ENCODE assay signal across 22 cellular contexts in the genomic region with DNA sequence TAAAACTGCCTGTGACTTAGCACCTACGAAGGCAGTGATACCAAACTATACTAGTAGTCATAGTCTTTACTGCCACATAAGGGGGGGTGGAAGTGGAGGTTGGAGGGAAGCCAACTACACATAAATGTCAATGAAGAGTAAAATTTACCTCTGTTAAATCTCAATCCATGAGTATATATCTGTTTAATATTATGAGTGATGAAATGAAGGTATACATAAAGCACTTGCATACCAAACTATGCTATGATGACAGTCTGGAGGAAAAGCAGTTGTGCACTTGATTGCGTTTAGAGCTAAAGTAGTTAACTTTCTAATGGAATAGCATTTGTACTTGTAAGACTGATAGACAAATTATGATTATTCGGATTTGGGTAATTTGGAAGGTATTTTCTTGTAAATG.
DNase-seq lines count a peak whose midpoint lies in the region; ATAC-seq, FAIRE-seq and TF ChIP-seq lines count a peak whose summit lies in the region.
"Had no signal": no experiment of that assay in that cellular context is flagged by ENCODE, and none has a peak within 500 bp of the region (broad histone marks: within the 10 kb centered on the region; RNA-seq: fewer than 3 reads in every experiment).

No MANE protein-coding gene starts in this region.

- in situ Hi-C loops in GM12878 (cut with MboI): no loop called here

- ATAC-seq in GM12878 (no peak), HG03469 (IDR thresholded peaks at IDR 0.05; ENCODE audit: unreplicated experiment) (no peak)
- ATAC-seq: A549, GM23338, HCT116 had no signal

- H3K9me3 ChIP-seq in SK-N-SH (no peaks in the 10 kb centered on the region), GM12878 (replicated peaks; ENCODE audit: control insufficient read depth, insufficient read depth, low read length) (no peaks in the 10 kb centered on the region)
- H3K9me3 ChIP-seq: A549; BE2C; BLaER1 treated with 17β-estradiol and CSF1 and Interleukin-3, amounts not matched to agents 10 nM and 100 nM had no signal

- peaks cover 29% of the 10 kb centered on the region for H3K4me1 Mint-ChIP-seq in Calu3 (ENCODE audit: low read depth, unreplicated experiment)
- H3K4me1 Mint-ChIP-seq: CD14-positive monocyte had no signal

- H3K27ac ChIP-seq in SK-N-SH (ENCODE audit: low read depth in 2 of 2, low read length in 1 of 2) (no peak overlapping the region), GM12878 (ENCODE audit: control insufficient read depth, insufficient read depth) (no peak overlapping the region)
- H3K27ac ChIP-seq: A549; BLaER1 treated with 17β-estradiol and CSF1 and Interleukin-3, amounts not matched to agents 10 nM and 100 nM had no signal

- no peaks in the 10 kb centered on the region for H3K9me2 ChIP-seq in SK-N-SH

- H3K4me3 Mint-ChIP-seq in Calu3 (ENCODE audit: low read depth, unreplicated experiment): no peak overlapping the region
- H3K4me3 Mint-ChIP-seq: CD14-positive monocyte; CD4-positive, alpha-beta T cell; CD8-positive, alpha-beta memory T cell; GM23338; H9 had no signal

- no peaks in the 10 kb centered on the region for H3K27me3 ChIP-seq in SK-N-SH (ENCODE audit: insufficient read depth)
- no peaks in the 10 kb centered on the region for H3K27me3 ChIP-seq in GM12878 (replicated peaks in 1 of 2; ENCODE audit: control insufficient read depth in 2 of 2, insufficient read depth in 2 of 2, low read length in 1 of 2)
- H3K27me3 ChIP-seq: BE2C; BLaER1 treated with 17β-estradiol and CSF1 and Interleukin-3, amounts not matched to agents 10 nM and 100 nM had no signal

- TF ChIP-seq CTCF in Calu3 (IDR thresholded peaks at IDR 0.05; ENCODE audit: unreplicated experiment) (no peak), SK-N-SH (IDR thresholded peaks at IDR 0.05) (no peak), GM12878 (IDR thresholded peaks at IDR 0.05 in 2 of 3, conservative IDR thresholded peaks at IDR 0.05 in 1 of 3; ENCODE audit: control insufficient read depth in 2 of 3, extremely low read depth in 1 of 3, insufficient read depth in 1 of 3, low read depth in 3 of 3, low read length in 3 of 3) (no peak)

- H3K9ac ChIP-seq in SK-N-SH (no peak overlapping the region), GM12878 (ENCODE audit: control insufficient read depth, insufficient read depth, low read length) (no peak overlapping the region)
- H3K9ac ChIP-seq: BLaER1 treated with 17β-estradiol and CSF1 and Interleukin-3, amounts not matched to agents 10 nM and 100 nM had no signal

- POLR2A ChIA-PET in SK-N-SH (lab: Yijun Ruan, JAX) (no interaction called here), GM12878 (lab: Charles Lee) (no interaction called here)

- no peaks in the 10 kb centered on the region for H4K20me1 ChIP-seq in SK-N-SH (ENCODE audit: insufficient read depth)
- no peaks in the 10 kb centered on the region for H4K20me1 ChIP-seq in GM12878 (ENCODE audit: control insufficient read depth, insufficient read depth)
- H4K20me1 ChIP-seq: BLaER1 treated with 17β-estradiol and CSF1 and Interleukin-3, amounts not matched to agents 10 nM and 100 nM had no signal

- no peak for TF ChIP-seq EP300 in SK-N-SH (IDR thresholded peaks at IDR 0.05; ENCODE audit: borderline replicate concordance in 1 of 2, low read depth in 1 of 2, low read length in 1 of 2)
- TF ChIP-seq EP300 in GM12878 (IDR thresholded peaks at IDR 0.05; ENCODE audit: borderline replicate concordance in 1 of 2, control insufficient read depth in 1 of 2, low read depth in 2 of 2, low read length in 2 of 2): no peak

- BruUV-seq in Calu3 (replicated peaks; lab: Mats Ljungman, UMichigan) (no TSS peak), GM12878 (replicated peaks; lab: Mats Ljungman, UMichigan) (no TSS peak)

- H3K4me3 ChIP-seq in SK-N-SH (ENCODE audit: low read depth in 2 of 2, low read length in 1 of 2) (no peak overlapping the region), GM12878 (no peak overlapping the region)
- H3K4me3 ChIP-seq: A549; BLaER1 treated with 17β-estradiol and CSF1 and Interleukin-3, amounts not matched to agents 10 nM and 100 nM; GM23338 had no signal

- H3K36me3 Mint-ChIP-seq in Calu3 (ENCODE audit: insufficient read depth, unreplicated experiment): no peaks in the 10 kb centered on the region

- no peaks in the 10 kb centered on the region for H3K79me2 ChIP-seq in SK-N-SH (ENCODE audit: insufficient read depth)
- H3K79me2 ChIP-seq in GM12878 (ENCODE audit: control insufficient read depth, insufficient read depth, low read length): no peaks in the 10 kb centered on the region

- SMC1A ChIA-PET in GM12878 (lab: Charles Lee; ENCODE audit: uncharacterized antibody, unreplicated experiment): no interaction called here

- no peaks in the 10 kb centered on the region for H3K9me3 Mint-ChIP-seq in Calu3 (ENCODE audit: low read depth, unreplicated experiment)
- H3K9me3 Mint-ChIP-seq: CD4-positive, alpha-beta T cell; CD8-positive, alpha-beta memory T cell; GM23338; H9 had no signal

- 54% methylated on average over 3 of the region's 3 CpGs for WGBS in SK-N-SH (ENCODE audit: low lambda C conversion rate)
- 97% methylated on average over 3 of the region's 3 CpGs for WGBS in GM12878 (ENCODE audit: insufficient coverage, insufficient replicate concordance, low lambda C conversion rate, missing lambda C conversion rate)

- H3F3A ChIP-seq in SK-N-SH (replicated peaks; ENCODE audit: insufficient read depth): no peaks in the 10 kb centered on the region

- H3K4me1 ChIP-seq in SK-N-SH (ENCODE audit: control insufficient read depth in 1 of 2, insufficient read depth in 2 of 2, low read depth in 1 of 2, low read length in 1 of 2) (peaks cover 0 to 4% of the 10 kb centered on the region in 2 experiments; a peak in 1 of 4 replicates), GM12878 (ENCODE audit: control insufficient read depth, insufficient read depth, low read length) (no peaks in the 10 kb centered on the region; the same call in 1 of the 2 replicates)
- H3K4me1 ChIP-seq: BE2C; BLaER1 treated with 17β-estradiol and CSF1 and Interleukin-3, amounts not matched to agents 10 nM and 100 nM had no signal

- CTCF ChIA-PET in Calu3 (lab: Charles Lee): no interaction called here
- CTCF ChIA-PET in SK-N-SH (lab: Yijun Ruan, JAX): no interaction called here
- CTCF ChIA-PET in GM12878 (lab: Yijun Ruan, JAX): interaction anchor here (1.2 kb wide), 1 partner anchor 28 kb away, joined by 3 read pairs; no protein-coding TSS in a partner anchor

- no peak overlapping the region for H2AFZ ChIP-seq in SK-N-SH (ENCODE audit: low read depth)
- no peak overlapping the region for H2AFZ ChIP-seq in GM12878 (ENCODE audit: control insufficient read depth, low read depth, low read length)
- H2AFZ ChIP-seq: GM23338 had no signal

- no peak for TF ChIP-seq POLR2A in GM12878 (IDR thresholded peaks at IDR 0.05; ENCODE audit: low read depth, low read length)
- TF ChIP-seq POLR2A in GM12891 (IDR thresholded peaks at IDR 0.05; ENCODE audit: low read depth, low read length): no peak

- H3K27me3 Mint-ChIP-seq in Calu3 (ENCODE audit: unreplicated experiment): no peaks in the 10 kb centered on the region
- H3K27me3 Mint-ChIP-seq: CD4-positive, alpha-beta T cell; CD8-positive, alpha-beta memory T cell had no signal

- TF ChIP-seq RAD21 in SK-N-SH (IDR thresholded peaks at IDR 0.05; ENCODE audit: low read length) (no peak), GM12878 (IDR thresholded peaks at IDR 0.05; ENCODE audit: insufficient read depth, low read depth, low read length) (no peak)

- H3K4me2 ChIP-seq in SK-N-SH (no peak overlapping the region), GM12878 (ENCODE audit: control insufficient read depth, insufficient read depth) (no peak overlapping the region)
- H3K4me2 ChIP-seq: A549; BLaER1 treated with 17β-estradiol and CSF1 and Interleukin-3, amounts not matched to agents 10 nM and 100 nM; GM23338 had no signal

- peak; percentile 16 for DNase-seq in Calu3
- no peak for DNase-seq in SK-N-SH
- DNase-seq in GM12878 (ENCODE audit: low read depth, low spot score): no peak
- DNase-seq in HPDE6-E6E7 (ENCODE audit: extremely low spot score): no peak
- DNase-seq in GM12891 (ENCODE audit: insufficient read length, low spot score): no peak
- DNase-seq: 8988T; ACHN; AML-193; BE2C; CD4-positive, alpha-beta T cell; CD8-positive, alpha-beta memory T cell; DMS153; DND-41; H9 had no signal

- FAIRE-seq in GM12878 (lab: Jason Lieb, UNC) (peak; percentile 13), GM12891 (lab: Jason Lieb, UNC) (no peak)
- FAIRE-seq: G401.6, GM18507 had no signal

- H3K36me3 ChIP-seq in SK-N-SH (replicated peaks in 1 of 2; ENCODE audit: control insufficient read depth in 1 of 2, insufficient read depth in 2 of 2, low read length in 1 of 2) (no peaks in the 10 kb centered on the region), GM12878 (ENCODE audit: control insufficient read depth in 2 of 2, insufficient read depth in 2 of 2, low read length in 1 of 2) (no peaks in the 10 kb centered on the region)
- H3K36me3 ChIP-seq: BE2C had no signal

- peak overlapping the region; percentile 38 for H3K27ac Mint-ChIP-seq in Calu3 (ENCODE audit: unreplicated experiment)
- H3K27ac Mint-ChIP-seq: CD14-positive monocyte; CD4-positive, alpha-beta T cell; CD8-positive, alpha-beta memory T cell; GM23338; H9 had no signal

- intact Hi-C loops in Calu3 (cut with micrococcal nuclease; ENCODE audit: unreplicated experiment) (no loop called here), GM12878 (cut with micrococcal nuclease; ENCODE audit: unreplicated experiment) (no loop called here)

- RAD21 ChIA-PET in GM12878 (lab: Charles Lee; ENCODE audit: unreplicated experiment): no interaction called here

TF ChIP-seq in SK-N-SH, 30 proteins besides CTCF, POLR2A, EP300 and RAD21 (continues in another document):
- TF ChIP-seq CHD2 (IDR thresholded peaks at IDR 0.05; ENCODE audit: low read length, partially characterized antibody) (no peak), ELF1 (IDR thresholded peaks at IDR 0.05) (no peak)

TF ChIP-seq in GM12878, 131 proteins besides CTCF, POLR2A, EP300 and RAD21 (continues in another document):
- TF ChIP-seq ETV6 (conservative IDR thresholded peaks at IDR 0.05 in 1 of 2, IDR thresholded peaks at IDR 0.05 in 1 of 2; ENCODE audit: borderline replicate concordance in 1 of 2, low read depth in 1 of 2) (no peak), BHLHE40 (IDR thresholded peaks at IDR 0.05; ENCODE audit: borderline replicate concordance in 1 of 2, low read depth in 2 of 2, low read length in 1 of 2) (no peak)

TF ChIP-seq in GM12891, 5 proteins besides CTCF, POLR2A, EP300 and RAD21:
- TF ChIP-seq SPI1 (IDR thresholded peaks at IDR 0.05; ENCODE audit: low read depth, low read length) (no peak), POU2F2 (IDR thresholded peaks at IDR 0.05; ENCODE audit: low read depth, low read length) (no peak), TAF1 (IDR thresholded peaks at IDR 0.05; ENCODE audit: low read depth, low read length) (no peak), PAX5 (IDR thresholded peaks at IDR 0.05; ENCODE audit: insufficient read depth, low read length, severe bottlenecking) (no peak)
